ENCODE assay signal across 1 cellular context in the genomic region with DNA sequence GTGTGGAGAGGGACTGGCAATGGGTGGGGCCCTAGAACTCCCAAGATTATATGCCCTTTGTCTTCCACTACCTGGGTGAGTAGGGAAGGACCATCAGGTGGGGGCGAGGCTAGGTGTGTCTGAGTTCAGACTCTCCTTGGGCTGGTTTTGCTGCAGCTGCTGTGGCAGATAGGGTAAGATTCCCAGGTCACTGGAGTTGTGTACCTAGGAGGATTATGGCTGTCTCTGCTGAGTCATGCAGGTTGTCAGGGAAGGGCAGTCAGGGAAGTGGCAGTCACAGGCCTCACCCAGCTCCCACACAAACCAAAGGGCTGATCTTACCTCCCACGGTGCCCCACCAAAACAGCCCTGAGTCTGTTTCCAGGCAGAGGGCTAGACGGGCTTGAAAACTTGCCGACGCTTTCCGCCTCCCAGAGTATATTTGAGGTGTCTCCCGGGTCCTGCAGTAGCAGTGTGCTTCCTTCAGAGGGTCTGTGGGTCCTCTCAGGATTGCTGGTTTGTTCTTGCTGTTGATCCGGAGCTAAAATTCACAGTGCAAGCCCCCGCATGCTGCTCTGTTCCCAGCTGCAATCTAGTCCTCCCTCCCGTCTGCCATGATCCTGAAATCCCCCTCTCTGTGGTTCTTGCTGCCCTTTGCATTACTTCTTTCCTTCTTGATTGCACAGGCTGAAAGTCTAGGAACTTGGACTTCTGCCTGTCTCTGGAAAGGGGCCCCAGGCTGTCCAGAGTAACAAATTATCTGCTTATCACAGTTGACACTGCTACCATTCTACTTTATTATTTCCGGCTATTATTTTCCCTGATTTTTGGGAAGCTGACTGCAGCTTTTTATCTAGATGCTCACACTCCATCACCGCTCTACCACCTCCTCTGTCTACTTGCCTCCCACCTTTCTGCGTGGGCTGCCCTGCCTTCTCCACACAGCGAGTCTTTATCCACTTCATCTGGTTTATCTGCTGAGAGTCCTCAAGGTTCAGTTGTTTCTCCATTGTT.
TF ChIP-seq lines count a peak whose summit lies in the region.

No MANE protein-coding gene starts in this region.

TF ChIP-seq in GM23338, 12 proteins besides CTCF, POLR2A, EP300 and RAD21 (continued from another document):
- TF ChIP-seq, protein P1, sequence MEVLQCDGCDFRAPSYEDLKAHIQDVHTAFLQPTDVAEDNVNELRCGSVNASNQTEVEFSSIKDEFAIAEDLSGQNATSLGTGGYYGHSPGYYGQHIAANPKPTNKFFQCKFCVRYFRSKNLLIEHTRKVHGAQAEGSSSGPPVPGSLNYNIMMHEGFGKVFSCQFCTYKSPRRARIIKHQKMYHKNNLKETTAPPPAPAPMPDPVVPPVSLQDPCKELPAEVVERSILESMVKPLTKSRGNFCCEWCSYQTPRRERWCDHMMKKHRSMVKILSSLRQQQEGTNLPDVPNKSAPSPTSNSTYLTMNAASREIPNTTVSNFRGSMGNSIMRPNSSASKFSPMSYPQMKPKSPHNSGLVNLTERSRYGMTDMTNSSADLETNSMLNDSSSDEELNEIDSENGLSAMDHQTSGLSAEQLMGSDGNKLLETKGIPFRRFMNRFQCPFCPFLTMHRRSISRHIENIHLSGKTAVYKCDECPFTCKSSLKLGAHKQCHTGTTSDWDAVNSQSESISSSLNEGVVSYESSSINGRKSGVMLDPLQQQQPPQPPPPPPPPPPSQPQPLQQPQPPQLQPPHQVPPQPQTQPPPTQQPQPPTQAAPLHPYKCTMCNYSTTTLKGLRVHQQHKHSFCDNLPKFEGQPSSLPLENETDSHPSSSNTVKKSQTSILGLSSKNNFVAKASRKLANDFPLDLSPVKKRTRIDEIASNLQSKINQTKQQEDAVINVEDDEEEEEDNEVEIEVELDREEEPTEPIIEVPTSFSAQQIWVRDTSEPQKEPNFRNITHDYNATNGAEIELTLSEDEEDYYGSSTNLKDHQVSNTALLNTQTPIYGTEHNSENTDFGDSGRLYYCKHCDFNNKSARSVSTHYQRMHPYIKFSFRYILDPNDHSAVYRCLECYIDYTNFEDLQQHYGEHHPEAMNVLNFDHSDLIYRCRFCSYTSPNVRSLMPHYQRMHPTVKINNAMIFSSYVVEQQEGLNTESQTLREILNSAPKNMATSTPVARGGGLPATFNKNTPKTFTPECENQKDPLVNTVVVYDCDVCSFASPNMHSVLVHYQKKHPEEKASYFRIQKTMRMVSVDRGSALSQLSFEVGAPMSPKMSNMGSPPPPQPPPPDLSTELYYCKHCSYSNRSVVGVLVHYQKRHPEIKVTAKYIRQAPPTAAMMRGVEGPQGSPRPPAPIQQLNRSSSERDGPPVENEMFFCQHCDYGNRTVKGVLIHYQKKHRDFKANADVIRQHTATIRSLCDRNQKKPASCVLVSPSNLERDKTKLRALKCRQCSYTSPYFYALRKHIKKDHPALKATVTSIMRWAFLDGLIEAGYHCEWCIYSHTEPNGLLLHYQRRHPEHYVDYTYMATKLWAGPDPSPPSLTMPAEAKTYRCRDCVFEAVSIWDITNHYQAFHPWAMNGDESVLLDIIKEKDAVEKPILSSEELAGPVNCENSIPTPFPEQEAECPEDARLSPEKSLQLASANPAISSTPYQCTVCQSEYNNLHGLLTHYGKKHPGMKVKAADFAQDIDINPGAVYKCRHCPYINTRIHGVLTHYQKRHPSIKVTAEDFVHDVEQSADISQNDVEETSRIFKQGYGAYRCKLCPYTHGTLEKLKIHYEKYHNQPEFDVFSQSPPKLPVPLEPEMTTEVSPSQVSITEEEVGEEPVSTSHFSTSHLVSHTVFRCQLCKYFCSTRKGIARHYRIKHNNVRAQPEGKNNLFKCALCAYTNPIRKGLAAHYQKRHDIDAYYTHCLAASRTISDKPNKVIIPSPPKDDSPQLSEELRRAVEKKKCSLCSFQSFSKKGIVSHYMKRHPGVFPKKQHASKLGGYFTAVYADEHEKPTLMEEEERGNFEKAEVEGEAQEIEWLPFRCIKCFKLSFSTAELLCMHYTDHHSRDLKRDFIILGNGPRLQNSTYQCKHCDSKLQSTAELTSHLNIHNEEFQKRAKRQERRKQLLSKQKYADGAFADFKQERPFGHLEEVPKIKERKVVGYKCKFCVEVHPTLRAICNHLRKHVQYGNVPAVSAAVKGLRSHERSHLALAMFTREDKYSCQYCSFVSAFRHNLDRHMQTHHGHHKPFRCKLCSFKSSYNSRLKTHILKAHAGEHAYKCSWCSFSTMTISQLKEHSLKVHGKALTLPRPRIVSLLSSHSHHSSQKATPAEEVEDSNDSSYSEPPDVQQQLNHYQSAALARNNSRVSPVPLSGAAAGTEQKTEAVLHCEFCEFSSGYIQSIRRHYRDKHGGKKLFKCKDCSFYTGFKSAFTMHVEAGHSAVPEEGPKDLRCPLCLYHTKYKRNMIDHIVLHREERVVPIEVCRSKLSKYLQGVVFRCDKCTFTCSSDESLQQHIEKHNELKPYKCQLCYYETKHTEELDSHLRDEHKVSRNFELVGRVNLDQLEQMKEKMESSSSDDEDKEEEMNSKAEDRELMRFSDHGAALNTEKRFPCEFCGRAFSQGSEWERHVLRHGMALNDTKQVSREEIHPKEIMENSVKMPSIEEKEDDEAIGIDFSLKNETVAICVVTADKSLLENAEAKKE (CRISPR knock-in tag; IDR thresholded peaks at IDR 0.05) = no peak
- no peak for TF ChIP-seq NANOG (IDR thresholded peaks at IDR 0.05; ENCODE audit: borderline replicate concordance)
- no peak for TF ChIP-seq EZH2phosphoT487 (IDR thresholded peaks at IDR 0.05; ENCODE audit: unreplicated experiment)
- no peak for TF ChIP-seq CREB1 (CRISPR knock-in tag; IDR thresholded peaks at IDR 0.05; ENCODE audit: low read depth)
TF ChIP-seq in GM23338: peak in this region for 0.
